ENCODE assay signal across 7 cellular contexts in the genomic region with DNA sequence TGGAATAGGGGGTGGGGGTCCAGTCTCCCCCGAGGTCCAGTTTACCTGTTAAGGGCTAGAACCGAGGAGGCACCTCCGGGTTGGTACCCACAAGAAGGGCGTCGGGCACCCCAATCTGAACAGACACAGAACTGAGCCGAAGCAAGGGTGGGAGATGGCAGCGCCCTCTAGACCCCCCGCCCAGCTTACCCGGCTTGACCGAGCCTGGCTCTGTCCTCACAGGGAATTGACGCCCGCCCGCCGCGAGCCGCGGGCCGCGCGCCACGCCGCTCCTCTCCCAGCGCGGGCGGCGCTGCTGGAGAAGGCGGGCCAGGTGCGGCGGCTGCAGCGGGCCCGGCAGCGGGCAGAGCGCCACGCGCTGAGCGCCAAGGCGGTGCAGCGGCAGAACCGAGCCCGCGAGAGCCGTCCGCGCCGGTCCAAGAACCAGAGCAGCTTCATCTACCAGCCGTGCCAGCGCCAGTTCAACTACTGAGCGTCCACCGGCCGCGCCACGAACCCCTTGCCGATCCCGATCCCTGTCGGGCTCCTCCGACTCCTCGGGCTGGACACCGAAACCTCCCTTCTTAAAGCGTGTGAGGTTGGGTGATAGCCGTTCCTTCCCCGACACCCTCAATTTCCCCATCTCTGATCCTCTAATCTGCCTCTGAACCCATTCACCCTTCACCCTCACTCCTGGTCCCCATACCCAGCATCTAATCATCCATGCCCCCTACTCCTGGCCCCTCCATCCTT. TPM values are rescaled to one million over a fixed set of nuclear protein-coding genes. Genes with fewer than 3 reads are reported as not detected.
A peak's percentile ranks its signal among the peaks of the same experiment; 100 is the strongest.
DNase-seq lines count a peak whose midpoint lies in the region; ATAC-seq lines count a peak whose summit lies in the region.

No MANE protein-coding gene starts in this region.

- no peaks in the 10 kb centered on the region for H3K27me3 Mint-ChIP-seq in central memory CD8-positive, alpha-beta T cell

- H3K4me3 Mint-ChIP-seq in central memory CD8-positive, alpha-beta T cell, result peak overlapping the region; percentile 83

- ATAC-seq in GM19463 (IDR thresholded peaks at IDR 0.05; ENCODE audit: unreplicated experiment), result peak; percentile 16
- ATAC-seq in central memory CD8-positive, alpha-beta T cell (replicated peaks; ENCODE audit: extremely low read depth, poor library complexity, severe bottlenecking), result peak; percentile 33

- H3K4me1 Mint-ChIP-seq in central memory CD8-positive, alpha-beta T cell, result peaks cover 18% of the 10 kb centered on the region

- peaks cover 51% of the 10 kb centered on the region for H3K36me3 Mint-ChIP-seq in central memory CD8-positive, alpha-beta T cell (ENCODE audit: insufficient read depth)

- DNase-seq in EL (peak; percentile 79), HT-29 (ENCODE audit: low spot score) (peak; percentile 95), RPMI8226 (peak; percentile 89)
- no peak for DNase-seq in central memory CD8-positive, alpha-beta T cell (ENCODE audit: low spot score in 2 of 2)
- peak in 2 of 3 donors; percentile 27 to 30 for DNase-seq in stimulated activated CD4-positive, alpha-beta T cell treated with anti-CD3 and anti-CD28 coated beads, TNF-alpha, amount 100 ng/mL, for 48 hours (ENCODE audit: low read depth in 3 of 3)

- H3K9me3 Mint-ChIP-seq in central memory CD8-positive, alpha-beta T cell, result no peaks in the 10 kb centered on the region

- no peaks in the 10 kb centered on the region for H3K27me3 ChIP-seq in layer of hippocampus (ENCODE audit: control insufficient read depth, insufficient read depth, low read length)

- peak overlapping the region; percentile 92 for H3K27ac ChIP-seq in layer of hippocampus (ENCODE audit: low read depth, low read length)

- peak overlapping the region; percentile 87 for H3K27ac Mint-ChIP-seq in central memory CD8-positive, alpha-beta T cell (ENCODE audit: low read depth)

RNA-seq across cellular contexts. Expression of a gene that starts 5.9 kb away (rescaled TPM):
- 3.9 and 4.3 TPM in 2 replicates for total RNA-seq in HT-29 (2014; rRNA removed; shearing (Covaris generic))

RNA-seq across cellular contexts. Expression of a gene that starts 33.1 kb away (rescaled TPM):
- 28.9 and 36.2 TPM in 2 replicates for total RNA-seq in HT-29 (2014; rRNA removed; shearing (Covaris generic))

Comparison
In these comparisons a context has a peak if more than half of its experiments do, and no peak if none do; other contexts are left out.
1. DNase-seq: peak in EL (single experiment), HT-29 (single experiment), RPMI8226 (single experiment) and stimulated activated CD4-positive, alpha-beta T cell treated with anti-CD3 and anti-CD28 coated beads, TNF-alpha, amount 100 ng/mL, for 48 hours (2 of 3); none in central memory CD8-positive, alpha-beta T cell (0 of 2).